In the genomic region with DNA sequence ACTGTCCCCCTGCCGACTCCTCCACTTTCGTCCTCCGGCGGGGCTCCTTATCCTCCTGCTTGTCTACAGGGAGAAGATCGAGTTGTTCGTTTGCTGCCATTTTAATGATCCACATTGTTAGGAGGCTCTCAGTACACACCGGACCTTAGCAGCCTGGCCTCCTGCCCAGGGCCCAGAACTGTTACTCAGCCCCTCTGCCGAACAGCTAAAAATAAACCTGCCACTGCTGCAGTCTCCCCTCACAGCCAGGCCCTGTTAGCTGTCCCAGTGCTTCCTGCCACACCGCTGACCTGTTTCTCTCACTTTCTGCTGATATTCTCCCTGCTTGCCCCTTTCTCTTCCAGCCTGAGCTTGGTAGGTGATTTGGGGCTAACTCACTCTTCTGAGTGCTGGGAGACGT, we compare ENCODE assay signal across 1 cellular context.
TF ChIP-seq lines count a peak whose summit lies in the region.

No MANE protein-coding gene starts in this region.

TF ChIP-seq in WTC11, 78 proteins besides CTCF, POLR2A, EP300 and RAD21 (continued from another document):
- TF ChIP-seq, protein P1, sequence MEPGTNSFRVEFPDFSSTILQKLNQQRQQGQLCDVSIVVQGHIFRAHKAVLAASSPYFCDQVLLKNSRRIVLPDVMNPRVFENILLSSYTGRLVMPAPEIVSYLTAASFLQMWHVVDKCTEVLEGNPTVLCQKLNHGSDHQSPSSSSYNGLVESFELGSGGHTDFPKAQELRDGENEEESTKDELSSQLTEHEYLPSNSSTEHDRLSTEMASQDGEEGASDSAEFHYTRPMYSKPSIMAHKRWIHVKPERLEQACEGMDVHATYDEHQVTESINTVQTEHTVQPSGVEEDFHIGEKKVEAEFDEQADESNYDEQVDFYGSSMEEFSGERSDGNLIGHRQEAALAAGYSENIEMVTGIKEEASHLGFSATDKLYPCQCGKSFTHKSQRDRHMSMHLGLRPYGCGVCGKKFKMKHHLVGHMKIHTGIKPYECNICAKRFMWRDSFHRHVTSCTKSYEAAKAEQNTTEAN (CRISPR knock-in tag; IDR thresholded peaks at IDR 0.05) = no peak
- TF ChIP-seq ZNF396 (CRISPR knock-in tag; IDR thresholded peaks at IDR 0.05; ENCODE audit: borderline replicate concordance) (no peak), JAZF1 (CRISPR knock-in tag; IDR thresholded peaks at IDR 0.05) (no peak), ZNF423 (CRISPR knock-in tag; IDR thresholded peaks at IDR 0.05) (no peak), SOX15 (CRISPR knock-in tag; IDR thresholded peaks at IDR 0.05) (no peak)
- TF ChIP-seq, protein P2, sequence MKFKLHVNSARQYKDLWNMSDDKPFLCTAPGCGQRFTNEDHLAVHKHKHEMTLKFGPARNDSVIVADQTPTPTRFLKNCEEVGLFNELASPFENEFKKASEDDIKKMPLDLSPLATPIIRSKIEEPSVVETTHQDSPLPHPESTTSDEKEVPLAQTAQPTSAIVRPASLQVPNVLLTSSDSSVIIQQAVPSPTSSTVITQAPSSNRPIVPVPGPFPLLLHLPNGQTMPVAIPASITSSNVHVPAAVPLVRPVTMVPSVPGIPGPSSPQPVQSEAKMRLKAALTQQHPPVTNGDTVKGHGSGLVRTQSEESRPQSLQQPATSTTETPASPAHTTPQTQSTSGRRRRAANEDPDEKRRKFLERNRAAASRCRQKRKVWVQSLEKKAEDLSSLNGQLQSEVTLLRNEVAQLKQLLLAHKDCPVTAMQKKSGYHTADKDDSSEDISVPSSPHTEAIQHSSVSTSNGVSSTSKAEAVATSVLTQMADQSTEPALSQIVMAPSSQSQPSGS (CRISPR knock-in tag; IDR thresholded peaks at IDR 0.05; ENCODE audit: borderline replicate concordance, low read depth) = no peak
- TF ChIP-seq, protein P3, sequence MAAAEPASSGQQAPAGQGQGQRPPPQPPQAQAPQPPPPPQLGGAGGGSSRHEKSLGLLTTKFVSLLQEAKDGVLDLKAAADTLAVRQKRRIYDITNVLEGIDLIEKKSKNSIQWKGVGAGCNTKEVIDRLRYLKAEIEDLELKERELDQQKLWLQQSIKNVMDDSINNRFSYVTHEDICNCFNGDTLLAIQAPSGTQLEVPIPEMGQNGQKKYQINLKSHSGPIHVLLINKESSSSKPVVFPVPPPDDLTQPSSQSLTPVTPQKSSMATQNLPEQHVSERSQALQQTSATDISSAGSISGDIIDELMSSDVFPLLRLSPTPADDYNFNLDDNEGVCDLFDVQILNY (CRISPR knock-in tag; IDR thresholded peaks at IDR 0.05) = no peak
